37 cellular contexts compared by ENCODE assay signal in the genomic region with DNA sequence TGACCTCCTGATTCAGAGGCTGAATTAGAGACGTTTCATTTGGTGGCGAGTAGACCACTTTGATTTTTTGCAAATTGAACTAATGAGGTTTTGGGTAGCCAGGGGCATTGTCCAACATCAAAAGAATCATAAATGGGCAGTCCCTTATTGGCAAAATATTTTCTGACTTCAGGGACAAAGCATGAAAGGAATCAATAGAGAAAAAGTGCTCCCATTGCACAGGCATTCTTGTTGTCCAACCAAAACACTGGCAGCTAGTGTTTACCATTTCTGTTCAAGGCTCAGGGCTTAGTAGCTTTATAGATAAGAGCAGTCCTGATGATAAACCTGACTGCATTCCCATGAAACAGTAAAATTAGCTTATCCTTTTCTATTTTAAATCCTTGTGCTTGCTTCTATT. TPM values are rescaled to one million over a fixed set of nuclear protein-coding genes. Genes with fewer than 3 reads are reported as not detected.
"Had no signal": no experiment of that assay in that cellular context is flagged by ENCODE, and none has a peak within 500 bp of the region (broad histone marks: within the 10 kb centered on the region; RNA-seq: fewer than 3 reads in every experiment).

No MANE protein-coding gene starts in this region.

- H3K36me3 ChIP-seq: SJCRH30 had no signal

- H3K4me1 ChIP-seq: SJCRH30 had no signal

- H3K9ac ChIP-seq: KMS-11 had no signal

- H3K27me3 ChIP-seq: SJCRH30 had no signal

- H3K27ac ChIP-seq: KMS-11, PC-9, RWPE1, SJCRH30, SK-N-MC had no signal

- H3K4me2 ChIP-seq: KMS-11, PC-9 had no signal

- H2AFZ ChIP-seq: PC-9 had no signal

- H3K4me3 ChIP-seq: PC-9, SJCRH30, SK-N-MC had no signal

- H3K9me3 ChIP-seq: SJCRH30 had no signal

- DNase-seq: Karpas-422, KBM-7, MM.1S, MV-4-11, NCI-H1092, NCI-H1105, NCI-H1417 treated with DMSO at 0.1 percent for 48 hours, NCI-H1436 treated with DMSO at 0.1 percent for 48 hours, NCI-H1694 treated with DMSO at 0.1 percent for 48 hours, NCI-H187 treated with DMSO at 0.1 percent for 48 hours, NCI-H2029, NCI-H2081, NCI-H2171 treated with DMSO at 0.1 percent for 48 hours, NCI-H2227 treated with DMSO at 0.1 percent for 48 hours, NCI-H345, NCI-H446 treated with DMSO at 0.1 percent for 48 hours, NCI-H510A, NCI-H524, NCI-H526, NCI-H69, NCI-H748 treated with DMSO at 0.1 percent for 48 hours, NCI-H82, PC-9, SHP77, SIG-M5, SJCRH30 had no signal

- ATAC-seq: Panc1, Right ventricle myocardium inferior, SK-N-SH treated with all-trans-retinoic acid at 6 μM for 48 hours had no signal

RNA-seq across cellular contexts. Expression of gene CARD16, which starts 6.4 kb away (rescaled TPM):
- total RNA-seq: LHCN-M2 had no signal

RNA-seq across cellular contexts. Expression of gene CASP5, which starts 28.6 kb away (rescaled TPM):
- total RNA-seq: LHCN-M2, MCF 10A, OCI-LY7, PC-9, Right ventricle myocardium inferior, RPMI7951, SJCRH30, SK-MEL-5 had no signal
